ENCODE assay signal across 15 cellular contexts in the genomic region with DNA sequence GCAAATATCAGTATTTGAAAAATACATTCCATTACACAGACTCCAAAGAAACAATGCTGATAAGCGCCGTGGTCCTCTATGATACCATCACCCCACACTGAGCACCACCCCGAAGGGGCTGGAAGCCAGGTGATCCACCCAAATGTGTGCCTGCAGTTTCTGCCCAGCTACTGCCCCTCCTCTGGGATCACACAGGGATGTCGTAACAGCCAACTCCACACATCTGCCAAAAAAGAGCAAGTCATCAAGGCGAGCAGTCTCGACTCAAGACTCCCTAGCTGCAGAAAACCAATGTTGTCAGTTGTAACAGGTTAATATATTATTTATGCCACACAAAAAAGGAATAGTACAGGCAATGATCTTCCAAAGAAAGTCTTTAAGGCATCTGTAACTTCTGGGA. TPM values are rescaled to one million over a fixed set of nuclear protein-coding genes. Genes with fewer than 3 reads are reported as not detected.
DNase-seq lines count a peak whose midpoint lies in the region; ATAC-seq, FAIRE-seq and TF ChIP-seq lines count a peak whose summit lies in the region.
"Had no signal": no experiment of that assay in that cellular context is flagged by ENCODE, and none has a peak within 500 bp of the region (broad histone marks: within the 10 kb centered on the region; RNA-seq: fewer than 3 reads in every experiment).

No MANE protein-coding gene starts in this region.

- no peak overlapping the region for H3K4me3 Mint-ChIP-seq in Calu3 (ENCODE audit: low read depth, unreplicated experiment)
- H3K4me3 Mint-ChIP-seq: memory B cell had no signal

- peak; percentile 68 for DNase-seq in AG08395 (ENCODE audit: low spot score)
- peak; percentile 26 for DNase-seq in LHCN-M2 (ENCODE audit: low read depth)
- peak; percentile 26 for DNase-seq in bronchial epithelial cell (ENCODE audit: low read depth)
- peak in 2 of 3 donors; percentile 34 to 78 for DNase-seq in right cardiac atrium
- no peak for DNase-seq in DMS79 treated with DMSO at 0.1 percent for 48 hours (lab: John Stamatoyannopoulos, UW)
- no peak for DNase-seq in T-helper 9 cell
- DNase-seq in SHP77 treated with DMSO at 0.1 percent for 48 hours (lab: John Stamatoyannopoulos, UW): no peak
- no peak for DNase-seq in Calu3
- DNase-seq: activated CD4-positive, alpha-beta T cell treated with anti-CD3 and anti-CD28 coated beads, Interleukin-2, amount 50 U/mL, for 48 hours; activated effector memory CD4-positive, alpha-beta T cell treated with anti-CD3 and anti-CD28 coated beads, Interleukin-2, amount 50 U/mL, for 16 hours; BE2C; Kasumi-1 had no signal

- H3K9me3 ChIP-seq in right cardiac atrium (ENCODE audit: control insufficient read depth, low read length): no peaks in the 10 kb centered on the region
- H3K9me3 ChIP-seq: BE2C had no signal

- WGBS in right cardiac atrium: 62% methylated on average over 6 of the region's 6 CpGs

- H3K27ac Mint-ChIP-seq in Calu3 (ENCODE audit: unreplicated experiment): no peak overlapping the region
- H3K27ac Mint-ChIP-seq: memory B cell had no signal

- H3K27me3 Mint-ChIP-seq in Calu3 (ENCODE audit: unreplicated experiment): no peaks in the 10 kb centered on the region
- H3K27me3 Mint-ChIP-seq: memory B cell had no signal

- no peaks in the 10 kb centered on the region for H3K9me3 Mint-ChIP-seq in Calu3 (ENCODE audit: low read depth, unreplicated experiment)
- H3K9me3 Mint-ChIP-seq: memory B cell had no signal

- H3K4me3 ChIP-seq in bronchial epithelial cell (ENCODE audit: low read depth, low read length): no peak overlapping the region
- H3K4me3 ChIP-seq in right cardiac atrium (ENCODE audit: low read length): no peak overlapping the region
- H3K4me3 ChIP-seq: cardiac muscle cell had no signal

- no peaks in the 10 kb centered on the region for H3K4me1 Mint-ChIP-seq in Calu3 (ENCODE audit: low read depth, unreplicated experiment)

- H3K36me3 Mint-ChIP-seq in Calu3 (ENCODE audit: insufficient read depth, unreplicated experiment): peaks cover 11% of the 10 kb centered on the region

- ATAC-seq in right cardiac atrium: peak; percentile 19 to 45

- H3K4me1 ChIP-seq in right cardiac atrium (ENCODE audit: control insufficient read depth, insufficient read depth, low read length): peaks cover 9% of the 10 kb centered on the region

- H3K27me3 ChIP-seq in bronchial epithelial cell (ENCODE audit: control insufficient read depth, insufficient read depth, low read length): no peaks in the 10 kb centered on the region
- H3K27me3 ChIP-seq in right cardiac atrium (ENCODE audit: control insufficient read depth, insufficient read depth): no peaks in the 10 kb centered on the region
- H3K27me3 ChIP-seq: BE2C, cardiac muscle cell had no signal

- TF ChIP-seq CTCF in bronchial epithelial cell (IDR thresholded peaks at IDR 0.05; ENCODE audit: insufficient read depth, low read length, severe bottlenecking) (no peak), Calu3 (IDR thresholded peaks at IDR 0.05; ENCODE audit: unreplicated experiment) (no peak)

- BruUV-seq in Calu3 (replicated peaks; lab: Mats Ljungman, UMichigan): no TSS peak

- intact Hi-C loops in right cardiac atrium (cut with DNase I) (no loop called here), Calu3 (cut with micrococcal nuclease; ENCODE audit: unreplicated experiment) (no loop called here)

- no peak for FAIRE-seq in bronchial epithelial cell (lab: Jason Lieb, UNC)
- FAIRE-seq: urothelium cell line had no signal

- H3K36me3 ChIP-seq in bronchial epithelial cell (ENCODE audit: control insufficient read depth, insufficient read depth, low read length): peaks cover 7% of the 10 kb centered on the region
- H3K36me3 ChIP-seq: BE2C had no signal

- no peak overlapping the region for H3K27ac ChIP-seq in right cardiac atrium (ENCODE audit: low read length)

- CTCF ChIA-PET in Calu3 (lab: Charles Lee): no interaction called here

RNA-seq across cellular contexts. Expression of a gene that starts 21.0 kb away (rescaled TPM):
- total RNA-seq in LHCN-M2 (2014; rRNA removed) (15.3 and 16.2 TPM in 2 replicates), bronchial epithelial cell (12.9 and 13.3 TPM in 2 replicates), right cardiac atrium (10 to 100 TPM; 11.2 to 17.0 (median 12.8) TPM), Calu3 (2022) (3.3 and 4.1 TPM in 2 replicates)
- 14.8 TPM for polyA plus RNA-seq in LHCN-M2 (2012)
- 22.3 TPM for polyA plus RNA-seq in right cardiac atrium

RNA-seq across cellular contexts. Expression of a gene that starts 21.1 kb away (rescaled TPM):
- 19.0 and 19.2 TPM in 2 replicates for total RNA-seq in LHCN-M2 (2014; rRNA removed)
- polyA plus RNA-seq in LHCN-M2 (2012): 8.3 TPM
- 17.1 and 19.7 TPM in 2 replicates for total RNA-seq in bronchial epithelial cell
- 10 to 100 TPM; 29.1 to 37.5 (median 32.7) TPM for total RNA-seq in right cardiac atrium
- polyA plus RNA-seq in right cardiac atrium: 15.2 TPM
- total RNA-seq in Calu3 (2022): 25.3 and 25.9 TPM in 2 replicates

Comparison
In these comparisons a context has a peak if more than half of its experiments do, and no peak if none do; other contexts are left out.
1. DNase-seq: peak in AG08395 (single experiment), LHCN-M2 (single experiment), bronchial epithelial cell (single experiment) and right cardiac atrium (2 of 3); none in DMS79 treated with DMSO at 0.1 percent for 48 hours (single experiment), T-helper 9 cell (single experiment), SHP77 treated with DMSO at 0.1 percent for 48 hours (single experiment) and Calu3 (single experiment).